24 cellular contexts compared by ENCODE assay signal in genomic region chr5:56463944-56464571, GRCh38.
"Had no signal": no experiment of that assay in that cellular context is flagged by ENCODE, and none has a peak within 500 bp of the region (broad histone marks: within the 10 kb centered on the region; RNA-seq: fewer than 3 reads in every experiment).

No MANE protein-coding gene starts in this region.

- H3K36me3 ChIP-seq: breast epithelium, esophagus muscularis mucosa, neural progenitor cell, right atrium auricular region, suprapubic skin, tibial nerve had no signal

- ATAC-seq: activated CD8-positive, alpha-beta memory T cell treated with anti-CD3 and anti-CD28 coated beads, Interleukin-2, amount 10 ng/mL, durations not matched to agents 7 days and 5 days; activated CD8-positive, alpha-beta T cell treated with anti-CD3 and anti-CD28 coated beads, Interleukin-2, amount 10 ng/mL, durations not matched to agents 7 days and 5 days; activated naive CD4-positive, alpha-beta T cell treated with anti-CD3 and anti-CD28 coated beads, Interleukin-2, amount 50 U/mL, for 72 hours; foreskin keratinocyte; left cardiac atrium; naive thymus-derived CD8-positive, alpha-beta T cell had no signal

- H3K4me1 Mint-ChIP-seq: activated CD8-positive, alpha-beta memory T cell treated with anti-CD3 and anti-CD28 coated beads, Interleukin-2, amount 10 ng/mL, durations not matched to agents 7 days and 5 days had no signal

- H3K27ac ChIP-seq: breast epithelium, foreskin keratinocyte, neural progenitor cell, tibial nerve had no signal

- H3K9ac ChIP-seq: neural progenitor cell had no signal

- H3K36me3 Mint-ChIP-seq: activated CD8-positive, alpha-beta memory T cell treated with anti-CD3 and anti-CD28 coated beads, Interleukin-2, amount 10 ng/mL, durations not matched to agents 7 days and 5 days; activated naive CD4-positive, alpha-beta T cell treated with anti-CD3 and anti-CD28 coated beads, Interleukin-2, amount 50 U/mL, for 72 hours; naive thymus-derived CD8-positive, alpha-beta T cell; neural progenitor cell had no signal

- H3K4me3 Mint-ChIP-seq: activated CD8-positive, alpha-beta memory T cell treated with anti-CD3 and anti-CD28 coated beads, Interleukin-2, amount 10 ng/mL, durations not matched to agents 7 days and 5 days; activated CD8-positive, alpha-beta T cell treated with anti-CD3 and anti-CD28 coated beads, Interleukin-2, amount 10 ng/mL, durations not matched to agents 7 days and 5 days; naive thymus-derived CD8-positive, alpha-beta T cell; neural progenitor cell had no signal

- H3K27me3 ChIP-seq: breast epithelium, esophagus muscularis mucosa, foreskin keratinocyte, neural progenitor cell, right atrium auricular region, suprapubic skin, tibial nerve had no signal

- H3K4me3 ChIP-seq: breast epithelium, esophagus muscularis mucosa, neural progenitor cell, right atrium auricular region, suprapubic skin, tibial nerve had no signal

- H3K27ac Mint-ChIP-seq: activated CD8-positive, alpha-beta memory T cell treated with anti-CD3 and anti-CD28 coated beads, Interleukin-2, amount 10 ng/mL, durations not matched to agents 7 days and 5 days; activated CD8-positive, alpha-beta T cell treated with anti-CD3 and anti-CD28 coated beads, Interleukin-2, amount 10 ng/mL, durations not matched to agents 7 days and 5 days; activated naive CD4-positive, alpha-beta T cell treated with anti-CD3 and anti-CD28 coated beads, Interleukin-2, amount 50 U/mL, for 72 hours; activated T-helper 2 cell treated with anti-CD3 and anti-CD28 coated beads, Interferon-gamma antibody, Interleukin-2, Interleukin-4, amounts not matched to agents 10 μg/mL and 5 μg/mL and 100 μg/mL, durations not matched to agents 14 hours and 24 hours and 36 hours; neural progenitor cell had no signal

- DNase-seq: activated CD8-positive, alpha-beta memory T cell treated with anti-CD3 and anti-CD28 coated beads, Interleukin-2, amount 10 ng/mL, durations not matched to agents 7 days and 5 days; activated CD8-positive, alpha-beta T cell treated with anti-CD3 and anti-CD28 coated beads, Interleukin-2, amount 10 ng/mL, durations not matched to agents 7 days and 5 days; activated naive CD4-positive, alpha-beta T cell; activated T-cell treated with anti-CD3 and anti-CD28 coated beads, Interleukin-2, amount 50 U/mL, for 48 hours; central memory CD4-positive, alpha-beta T cell; dermis blood vessel endothelial cell; effector CD4-positive, alpha-beta T cell; foreskin keratinocyte; islet precursor cell; left cardiac atrium; midbrain; naive thymus-derived CD8-positive, alpha-beta T cell; stimulated activated CD4-positive, alpha-beta T cell treated with anti-CD3 and anti-CD28 coated beads, Interleukin-15, amount 100 ng/mL, for 24 hours; stimulated activated CD4-positive, alpha-beta T cell treated with anti-CD3 and anti-CD28 coated beads, Interleukin-2, amount 100 ng/mL, for 24 hours; stimulated activated naive CD4-positive, alpha-beta T cell; T-helper 2 cell had no signal

- H2AFZ ChIP-seq: neural progenitor cell had no signal

- H3K9me3 Mint-ChIP-seq: activated naive CD4-positive, alpha-beta T cell treated with anti-CD3 and anti-CD28 coated beads, Interleukin-2, amount 50 U/mL, for 72 hours; activated T-helper 2 cell treated with anti-CD3 and anti-CD28 coated beads, Interferon-gamma antibody, Interleukin-2, Interleukin-4, amounts not matched to agents 10 μg/mL and 5 μg/mL and 100 μg/mL, durations not matched to agents 14 hours and 24 hours and 36 hours; naive thymus-derived CD8-positive, alpha-beta T cell; neural progenitor cell had no signal

- H3K9me3 ChIP-seq: breast epithelium, esophagus muscularis mucosa, right atrium auricular region, suprapubic skin, tibial nerve had no signal

- H3K4me2 ChIP-seq: neural progenitor cell had no signal
